ENCODE assay signal across 13 cellular contexts in the genomic region with DNA sequence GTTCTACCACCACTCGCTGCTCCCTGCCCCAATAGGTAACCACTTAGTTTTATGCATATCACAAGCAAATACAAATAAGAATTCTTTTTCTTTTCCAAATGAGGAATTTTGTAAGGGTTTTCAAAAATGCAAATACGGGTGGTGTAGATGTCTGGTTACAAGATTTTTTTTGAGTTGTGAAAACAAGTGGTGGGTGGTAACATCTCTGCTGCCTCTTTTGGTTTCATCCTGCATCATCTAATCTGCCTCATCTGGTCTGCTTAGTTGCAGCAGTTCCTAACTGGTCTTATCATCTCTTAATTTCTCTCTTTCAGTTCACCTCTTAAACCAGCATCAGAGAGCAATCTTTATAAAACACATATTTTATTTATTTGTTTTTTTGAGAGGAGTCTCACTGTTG. TPM values are rescaled to one million over a fixed set of nuclear protein-coding genes. Genes with fewer than 3 reads are reported as not detected.
DNase-seq lines count a peak whose midpoint lies in the region; ATAC-seq and TF ChIP-seq lines count a peak whose summit lies in the region.
"Had no signal": no experiment of that assay in that cellular context is flagged by ENCODE, and none has a peak within 500 bp of the region (broad histone marks: within the 10 kb centered on the region; RNA-seq: fewer than 3 reads in every experiment).

No MANE protein-coding gene starts in this region.

- POLR2A ChIA-PET in activated CD4-positive, alpha-beta T cell treated with anti-CD3 and anti-CD28 coated beads for 36 hours (lab: Charles Lee): no interaction called here
- POLR2A ChIA-PET in HEK293T (lab: Yijun Ruan, JAX): no interaction called here

- H3K36me3 Mint-ChIP-seq in activated CD4-positive, alpha-beta T cell treated with anti-CD3 and anti-CD28 coated beads for 36 hours (ENCODE audit: low read depth): peaks cover 72% of the 10 kb centered on the region

- H3K27ac Mint-ChIP-seq in activated CD4-positive, alpha-beta T cell treated with anti-CD3 and anti-CD28 coated beads for 36 hours: peak overlapping the region; percentile 92

- H3K27me3 Mint-ChIP-seq in activated CD4-positive, alpha-beta T cell treated with anti-CD3 and anti-CD28 coated beads for 36 hours: no peaks in the 10 kb centered on the region

- DNase-seq in activated CD4-positive, alpha-beta T cell treated with anti-CD3 and anti-CD28 coated beads for 36 hours: peak; percentile 35
- no peak for DNase-seq in activated CD4-positive, alpha-beta T cell treated with anti-CD3 and anti-CD28 coated beads, Interleukin-2, amount 50 U/mL, for 4 hours
- DNase-seq in germinal center (ENCODE audit: low spot score) (peak; percentile 36), T-helper 9 cell (no peak), NCI-H2171 treated with DMSO at 0.1 percent for 48 hours (lab: John Stamatoyannopoulos, UW) (no peak), HEK293T (ENCODE audit: extremely low spot score) (no peak)
- DNase-seq: 8988T, NCI-H510A treated with DMSO at 0.1 percent for 48 hours had no signal

- intact Hi-C loops in activated CD4-positive, alpha-beta T cell treated with anti-CD3 and anti-CD28 coated beads for 36 hours (cut with DNase I, micrococcal nuclease): loop anchor here in 1 of 2 experiments (1.0 to 10.0 kb wide), 4 partner anchors 11 to 1779 kb away; a partner anchor contains a TSS

- H3K4me3 Mint-ChIP-seq in activated CD4-positive, alpha-beta T cell treated with anti-CD3 and anti-CD28 coated beads for 36 hours: peak overlapping the region; percentile 59

- peak; percentile 60 for ATAC-seq in activated CD4-positive, alpha-beta T cell treated with anti-CD3 and anti-CD28 coated beads for 36 hours
- ATAC-seq in GM21447 (IDR thresholded peaks at IDR 0.05; ENCODE audit: unreplicated experiment) (peak; percentile 42), HG03469 (IDR thresholded peaks at IDR 0.05; ENCODE audit: unreplicated experiment) (peak; percentile 37)

- H3K9me3 Mint-ChIP-seq in activated CD4-positive, alpha-beta T cell treated with anti-CD3 and anti-CD28 coated beads for 36 hours (ENCODE audit: low read depth): no peaks in the 10 kb centered on the region

- CTCF ChIA-PET in activated CD4-positive, alpha-beta T cell treated with anti-CD3 and anti-CD28 coated beads for 36 hours (lab: Charles Lee): interaction anchor here (0.9 to 2.4 kb wide), 2 partner anchors 8 to 11 kb away, joined by 5 to 16 read pairs; no protein-coding TSS in a partner anchor
- CTCF ChIA-PET in HEK293T (lab: Yijun Ruan, JAX): no interaction called here

- peaks cover 90% of the 10 kb centered on the region for H3K4me1 Mint-ChIP-seq in activated CD4-positive, alpha-beta T cell treated with anti-CD3 and anti-CD28 coated beads for 36 hours

TF ChIP-seq in HEK293T, 16 proteins besides CTCF, POLR2A, EP300 and RAD21:
- TF ChIP-seq FOXA1 (IDR thresholded peaks at IDR 0.05) (no peak), HDGF (IDR thresholded peaks at IDR 0.05; ENCODE audit: borderline replicate concordance) (no peak), L3MBTL2 (conservative IDR thresholded peaks at IDR 0.05) (no peak), ARNT (IDR thresholded peaks at IDR 0.05) (no peak), CTBP1 (IDR thresholded peaks at IDR 0.05; ENCODE audit: borderline replicate concordance) (no peak), FOXK2 (IDR thresholded peaks at IDR 0.05) (no peak)
- TF ChIP-seq, protein P1, sequence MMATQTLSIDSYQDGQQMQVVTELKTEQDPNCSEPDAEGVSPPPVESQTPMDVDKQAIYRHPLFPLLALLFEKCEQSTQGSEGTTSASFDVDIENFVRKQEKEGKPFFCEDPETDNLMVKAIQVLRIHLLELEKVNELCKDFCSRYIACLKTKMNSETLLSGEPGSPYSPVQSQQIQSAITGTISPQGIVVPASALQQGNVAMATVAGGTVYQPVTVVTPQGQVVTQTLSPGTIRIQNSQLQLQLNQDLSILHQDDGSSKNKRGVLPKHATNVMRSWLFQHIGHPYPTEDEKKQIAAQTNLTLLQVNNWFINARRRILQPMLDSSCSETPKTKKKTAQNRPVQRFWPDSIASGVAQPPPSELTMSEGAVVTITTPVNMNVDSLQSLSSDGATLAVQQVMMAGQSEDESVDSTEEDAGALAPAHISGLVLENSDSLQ (IDR thresholded peaks at IDR 0.05): no peak

RNA-seq across cellular contexts. Expression of a gene that starts 5.3 kb away (rescaled TPM):
- 10 to 100 TPM; 31.2 to 33.7 TPM for total RNA-seq in activated CD4-positive, alpha-beta T cell treated with anti-CD3 and anti-CD28 coated beads for 36 hours

RNA-seq across cellular contexts. Expression of a gene that starts 30.7 kb away (rescaled TPM):
- total RNA-seq in activated CD4-positive, alpha-beta T cell treated with anti-CD3 and anti-CD28 coated beads for 36 hours: 100 to 1,000 TPM; 102 to 106 TPM

RNA-seq across cellular contexts. Expression of a gene that starts 31.1 kb away (rescaled TPM):
- total RNA-seq in activated CD4-positive, alpha-beta T cell treated with anti-CD3 and anti-CD28 coated beads for 36 hours: 10 to 100 TPM; 47.9 to 65.8 TPM

RNA-seq across cellular contexts. Expression of a gene that starts 55.6 kb away (rescaled TPM):
- not detected for total RNA-seq in activated CD4-positive, alpha-beta T cell treated with anti-CD3 and anti-CD28 coated beads for 36 hours
- total RNA-seq: HT-29, mesenteric fat pad, thoracic aorta had no signal

Comparison
In these comparisons a context has a peak if more than half of its experiments do, and no peak if none do; other contexts are left out.
1. DNase-seq: peak in activated CD4-positive, alpha-beta T cell treated with anti-CD3 and anti-CD28 coated beads for 36 hours (single experiment) and germinal center (single experiment); none in activated CD4-positive, alpha-beta T cell treated with anti-CD3 and anti-CD28 coated beads, Interleukin-2, amount 50 U/mL, for 4 hours (0 of 2), T-helper 9 cell (single experiment), NCI-H2171 treated with DMSO at 0.1 percent for 48 hours (single experiment) and HEK293T (single experiment).
2. Peak in every context shown above with its lines, with median percentiles within 50 percentile points of each other: ATAC-seq.